ENCODE assay signal across 28 cellular contexts in genomic region chr14:100884456-100884855, GRCh38. TPM values are rescaled to one million over a fixed set of nuclear protein-coding genes. Genes with fewer than 3 reads are reported as not detected.
"Had no signal": no experiment of that assay in that cellular context is flagged by ENCODE, and none has a peak within 500 bp of the region (broad histone marks: within the 10 kb centered on the region; RNA-seq: fewer than 3 reads in every experiment).

No MANE protein-coding gene starts in this region.

- H3K9me3 ChIP-seq: gastrocnemius medialis, ovary, right lobe of liver, thoracic aorta, transverse colon had no signal

- H3K4me3 ChIP-seq: dorsolateral prefrontal cortex, gastrocnemius medialis, ovary, right lobe of liver, thoracic aorta, transverse colon had no signal

- FAIRE-seq: endometrium, keratinocyte had no signal

- H3K36me3 ChIP-seq: gastrocnemius medialis, ovary, right lobe of liver, thoracic aorta, transverse colon had no signal

- DNase-seq: central memory CD4-positive, alpha-beta T cell; cortex of kidney; effector CD8-positive, alpha-beta T cell; gastrocnemius medialis; immature natural killer cell; left colon; mammary epithelial cell; naive thymus-derived CD4-positive, alpha-beta T cell; nephron progenitor cell; nucleus accumbens; stimulated activated CD4-positive, alpha-beta T cell treated with anti-CD3 and anti-CD28 coated beads, Interleukin-2, amount 100 ng/mL, for 24 hours; stimulated activated CD4-positive, alpha-beta T cell treated with anti-CD3 and anti-CD28 coated beads, Interleukin-4, amount 100 ng/mL, for 4 hours; stimulated activated naive B cell treated with anti-CD40 and anti-IgM and Interleukin-4, amounts not matched to agents 10 μg/mL and 1 μg/mL and 100 μg/mL, for 72 hours; stimulated activated naive CD8-positive, alpha-beta T cell treated with anti-CD3 and anti-CD28 coated beads, Interleukin-15, amount 100 ng/mL, for 72 hours; transverse colon had no signal

- H3K27ac ChIP-seq: dorsolateral prefrontal cortex, gastrocnemius medialis, ovary, right lobe of liver, thoracic aorta, transverse colon had no signal

- H3K4me1 ChIP-seq: gastrocnemius medialis, right lobe of liver had no signal

- ATAC-seq: esophagus mucosa; gastrocnemius medialis; left colon; naive thymus-derived CD4-positive, alpha-beta T cell; right lobe of liver; stimulated activated naive B cell treated with anti-CD40 and anti-IgM and Interleukin-4, amounts not matched to agents 10 μg/mL and 1 μg/mL and 100 μg/mL, for 72 hours; stimulated activated naive CD8-positive, alpha-beta T cell treated with anti-CD3 and anti-CD28 coated beads, Interleukin-15, amount 100 ng/mL, for 72 hours had no signal

- H3K27me3 ChIP-seq: gastrocnemius medialis, ovary, right lobe of liver had no signal

RNA-seq across cellular contexts. Expression of gene RTL1, which starts 19.1 kb away (rescaled TPM):
- total RNA-seq: esophagus mucosa; fibroblast of lung; gastrocnemius medialis; left colon; lower leg skin; mammary epithelial cell; mesenteric fat pad; mononuclear cell; naive thymus-derived CD4-positive, alpha-beta T cell; renal cortical epithelial cell; subcutaneous adipose tissue; thoracic aorta; transverse colon had no signal
- polyA plus RNA-seq: fibroblast of lung; immature natural killer cell; keratinocyte; mammary epithelial cell; naive thymus-derived CD4-positive, alpha-beta T cell had no signal

RNA-seq across cellular contexts. Expression of gene MEG3, which starts 58.5 kb away (rescaled TPM):
- polyA plus RNA-seq: immature natural killer cell; naive thymus-derived CD4-positive, alpha-beta T cell had no signal
